ENCODE assay signal across 14 cellular contexts in the genomic region with DNA sequence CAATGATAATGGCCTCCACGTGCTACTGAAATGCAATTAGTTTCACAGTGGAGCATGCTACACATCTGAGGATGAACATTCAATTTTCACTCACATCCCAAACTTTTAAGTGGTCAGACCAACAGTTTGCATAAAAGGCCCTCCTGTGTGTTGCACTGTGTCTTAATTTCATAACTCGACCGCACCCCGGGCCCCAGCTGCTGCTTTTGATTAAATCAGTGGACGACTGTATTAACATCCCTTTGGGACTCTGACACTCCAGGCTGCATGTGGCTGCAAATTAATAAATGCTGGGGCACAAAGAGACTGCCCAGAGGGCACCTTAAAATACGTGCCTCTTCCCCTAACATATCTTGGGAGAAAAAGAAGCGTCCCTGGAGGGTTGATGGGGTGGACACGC. TPM values are rescaled to one million over a fixed set of nuclear protein-coding genes. Genes with fewer than 3 reads are reported as not detected.
DNase-seq lines count a peak whose midpoint lies in the region; ATAC-seq and TF ChIP-seq lines count a peak whose summit lies in the region.
"Had no signal": no experiment of that assay in that cellular context is flagged by ENCODE, and none has a peak within 500 bp of the region (broad histone marks: within the 10 kb centered on the region; RNA-seq: fewer than 3 reads in every experiment).

No MANE protein-coding gene starts in this region.

- peaks cover 15% of the 10 kb centered on the region for H3K4me1 Mint-ChIP-seq in glutamatergic neuron (ENCODE audit: low read depth, unreplicated experiment)

- DNase-seq in DMS 273 (lab: John Stamatoyannopoulos, UW; ENCODE audit: unreplicated experiment) (peak; percentile 41), DMS 273 treated with DMSO at 0.1 percent for 48 hours (lab: John Stamatoyannopoulos, UW) (no peak), Panc1 (ENCODE audit: low read depth, low spot score) (no peak), glutamatergic neuron (no peak)
- DNase-seq in stimulated activated CD4-positive, alpha-beta T cell treated with anti-CD3 and anti-CD28 coated beads, Interleukin-4, amount 100 ng/mL, for 4 hours: no peak
- DNase-seq: left ventricle myocardium inferior; NCI-H2171; stimulated activated CD4-positive, alpha-beta T cell treated with anti-CD3 and anti-CD28 coated beads, Interleukin-12 subunit alpha, Interleukin-12 subunit beta, amount 100 ng/mL, for 4 hours; upper lobe of right lung had no signal

- H3K27me3 Mint-ChIP-seq in glutamatergic neuron (ENCODE audit: unreplicated experiment): peaks cover 2% of the 10 kb centered on the region

- ATAC-seq in GM21360 (IDR thresholded peaks at IDR 0.05; ENCODE audit: unreplicated experiment) (peak; percentile 11), Panc1 (peak; percentile 39; the same call in 1 of the 2 replicates), GM19035 (IDR thresholded peaks at IDR 0.05; ENCODE audit: unreplicated experiment) (no peak), GM18909 (IDR thresholded peaks at IDR 0.05; ENCODE audit: poor library complexity, unreplicated experiment) (no peak)
- ATAC-seq: HCT116, upper lobe of right lung had no signal

- TF ChIP-seq CTCF in Panc1 (IDR thresholded peaks at IDR 0.05) (no peak), glutamatergic neuron (IDR thresholded peaks at IDR 0.05; ENCODE audit: partially characterized antibody, unreplicated experiment) (no peak)

- no peaks in the 10 kb centered on the region for H3K9me3 ChIP-seq in Panc1 (ENCODE audit: control insufficient read depth, insufficient read depth, low read depth, low read length)
- H3K9me3 ChIP-seq: upper lobe of right lung had no signal

- H3K4me3 ChIP-seq in Panc1 (ENCODE audit: low read depth in 2 of 2, low read length in 2 of 2): no peak overlapping the region
- H3K4me3 ChIP-seq: left ventricle myocardium inferior, upper lobe of right lung had no signal

- peak overlapping the region; percentile 85 for H3K27ac Mint-ChIP-seq in glutamatergic neuron (ENCODE audit: unreplicated experiment)

- no peak overlapping the region for H3K27ac ChIP-seq in Panc1 (ENCODE audit: low read length)
- H3K27ac ChIP-seq: 22Rv1, left ventricle myocardium inferior, upper lobe of right lung had no signal

- no peaks in the 10 kb centered on the region for H3K4me1 ChIP-seq in Panc1 (ENCODE audit: control insufficient read depth, insufficient read depth, low read length)
- H3K4me1 ChIP-seq: left ventricle myocardium inferior, upper lobe of right lung had no signal

- intact Hi-C loops in Panc1 (cut with micrococcal nuclease; ENCODE audit: unreplicated experiment): no loop called here

- peak overlapping the region; percentile 39 for H3K4me3 Mint-ChIP-seq in glutamatergic neuron (ENCODE audit: unreplicated experiment)

- in situ Hi-C loops in Panc1 (cut with HindIII; ENCODE audit: low pct_unique_long_range_greater_than_20kb, low sequenced_read_pairs): no loop called here

- no peaks in the 10 kb centered on the region for H3K36me3 ChIP-seq in Panc1 (ENCODE audit: control insufficient read depth, insufficient read depth, low read length)

- peaks cover 2% of the 10 kb centered on the region; the same call in 1 of the 2 replicates for H3K27me3 ChIP-seq in Panc1 (ENCODE audit: control insufficient read depth, insufficient read depth, low read length)
- H3K27me3 ChIP-seq: upper lobe of right lung had no signal

- H3K36me3 Mint-ChIP-seq in glutamatergic neuron (ENCODE audit: unreplicated experiment): no peaks in the 10 kb centered on the region

- POLR2A ChIA-PET in Panc1 (lab: Charles Lee): no interaction called here

- CTCF ChIA-PET in Panc1 (lab: Charles Lee): no interaction called here

- peaks cover 4% of the 10 kb centered on the region for H3K9me3 Mint-ChIP-seq in glutamatergic neuron (ENCODE audit: unreplicated experiment)

- BruUV-seq in Panc1 (replicated peaks; lab: Mats Ljungman, UMichigan): no TSS peak

RNA-seq across cellular contexts. Expression of a gene that starts 18.8 kb away (rescaled TPM):
- total RNA-seq in Panc1 (2021; ENCODE audit: unreplicated experiment) (34.0 TPM), glutamatergic neuron (ENCODE audit: unreplicated experiment) (28.4 TPM)
- 48.9 TPM for polyA plus RNA-seq in Panc1 (2012; ENCODE audit: insufficient read length)

Comparison
In these comparisons a context has a peak if more than half of its experiments do, and no peak if none do; other contexts are left out.
1. ATAC-seq: peak in GM21360 (single experiment) and Panc1 (single experiment); none in GM19035 (single experiment) and GM18909 (single experiment).